18 cellular contexts compared by ENCODE assay signal in genomic region chr16:6146874-6147425, GRCh38.
DNase-seq lines count a peak whose midpoint lies in the region; ATAC-seq, FAIRE-seq and TF ChIP-seq lines count a peak whose summit lies in the region.
"Had no signal": no experiment of that assay in that cellular context is flagged by ENCODE, and none has a peak within 500 bp of the region (broad histone marks: within the 10 kb centered on the region; RNA-seq: fewer than 3 reads in every experiment).

No MANE protein-coding gene starts in this region.

- H3K79me2 ChIP-seq in Karpas-422 (ENCODE audit: low read length), result no peaks in the 10 kb centered on the region
- H3K79me2 ChIP-seq in K562 (ENCODE audit: control insufficient read depth, insufficient read depth, low read length), result no peaks in the 10 kb centered on the region

- H3K27me3 ChIP-seq in Karpas-422 (ENCODE audit: low read length) (no peaks in the 10 kb centered on the region), K562 (ENCODE audit: control insufficient read depth in 2 of 2, insufficient read depth in 2 of 2, low read length in 2 of 2) (no peaks in the 10 kb centered on the region), iPS DF 6.9 (ENCODE audit: control insufficient read depth, insufficient read depth, low read length) (no peaks in the 10 kb centered on the region)
- H3K27me3 ChIP-seq: BE2C, Peyer's patch had no signal

- no peak overlapping the region for H3K4me2 ChIP-seq in Karpas-422 (ENCODE audit: low read depth, low read length, poor library complexity, severe bottlenecking)
- H3K4me2 ChIP-seq in K562 (ENCODE audit: insufficient read depth, low read length), result no peak overlapping the region
- H3K4me2 ChIP-seq: SK-N-SH had no signal

- no peaks in the 10 kb centered on the region for H3K4me1 Mint-ChIP-seq in activated T-helper 17 cell treated with anti-CD3 and anti-CD28 coated beads, Interleukin-2, amount 50 U/mL, for 72 hours
- H3K4me1 Mint-ChIP-seq in mesothelial cell of epicardium, result no peaks in the 10 kb centered on the region
- H3K4me1 Mint-ChIP-seq: CD4-positive, alpha-beta memory T cell; IgD-negative memory B cell; T-cell had no signal

- no peak for FAIRE-seq in K562 (lab: Jason Lieb, UNC)

- no peak for TF ChIP-seq POLR2A in K562 (conservative IDR thresholded peaks at IDR 0.05)

- H3K4me1 ChIP-seq in Karpas-422 (ENCODE audit: low read length), result no peaks in the 10 kb centered on the region
- no peaks in the 10 kb centered on the region for H3K4me1 ChIP-seq in K562 (replicated peaks in 1 of 2; ENCODE audit: control insufficient read depth in 2 of 2, insufficient read depth in 2 of 2, low read length in 2 of 2)
- H3K4me1 ChIP-seq in iPS DF 6.9 (ENCODE audit: control insufficient read depth, insufficient read depth, low read length), result 0 out of 2 replicates have a peak, but pooled peaks cover 2% of the 10 kb centered on the region
- H3K4me1 ChIP-seq: BE2C, Peyer's patch had no signal

- H3K27ac ChIP-seq in Karpas-422 (ENCODE audit: low read length), result no peak overlapping the region
- H3K27ac ChIP-seq in K562 (ENCODE audit: extremely low read depth, low read depth, low read length), result no peak overlapping the region
- no peak overlapping the region for H3K27ac ChIP-seq in iPS DF 6.9 (ENCODE audit: low read length)
- H3K27ac ChIP-seq: Peyer's patch had no signal

- H3K9me3 Mint-ChIP-seq in activated T-helper 17 cell treated with anti-CD3 and anti-CD28 coated beads, Interleukin-2, amount 50 U/mL, for 72 hours, result peaks cover 4% of the 10 kb centered on the region
- H3K9me3 Mint-ChIP-seq in mesothelial cell of epicardium, result no peaks in the 10 kb centered on the region

- TF ChIP-seq CTCF in K562 (IDR thresholded peaks at IDR 0.05 in 2 of 3, conservative IDR thresholded peaks at IDR 0.05 in 1 of 3; ENCODE audit: insufficient read depth in 2 of 3, low read depth in 1 of 3, low read length in 3 of 3) (peak; percentile 22 to 33 (median 26); a peak in 3 of 6 replicates), mesothelial cell of epicardium (IDR thresholded peaks at IDR 0.05; ENCODE audit: unreplicated experiment) (no peak)

- H3K27me3 Mint-ChIP-seq in activated T-helper 17 cell treated with anti-CD3 and anti-CD28 coated beads, Interleukin-2, amount 50 U/mL, for 72 hours, result no peaks in the 10 kb centered on the region
- no peaks in the 10 kb centered on the region for H3K27me3 Mint-ChIP-seq in mesothelial cell of epicardium (ENCODE audit: low read depth)
- H3K27me3 Mint-ChIP-seq: CD4-positive, alpha-beta memory T cell; IgD-negative memory B cell; T-cell had no signal

- no peak overlapping the region for H2AFZ ChIP-seq in Karpas-422 (ENCODE audit: low read length)
- no peak overlapping the region for H2AFZ ChIP-seq in K562 (ENCODE audit: low read depth, low read length)

- peak; percentile 42 for DNase-seq in Karpas-422
- DNase-seq in K562 (ENCODE audit: extremely low read depth in 1 of 4, low spot score in 3 of 4), result peak in 1 of 4 experiments; percentile 3
- DNase-seq in iPS DF 6.9 (ENCODE audit: low read depth, low spot score), result peak; percentile 31
- no peak for DNase-seq in mesothelial cell of epicardium (ENCODE audit: low spot score in 2 of 2, unreplicated experiment in 2 of 2)
- DNase-seq: BE2C; Calu3; CD4-positive, alpha-beta memory T cell; NCI-H1417 treated with DMSO at 0.1 percent for 48 hours; NCI-H2029 treated with DMSO at 0.1 percent for 48 hours; NCI-H774; Peyer's patch; SHP77; SK-N-SH; T-cell had no signal

- H4K20me1 ChIP-seq in Karpas-422 (ENCODE audit: insufficient read depth, low read depth, low read length), result no peaks in the 10 kb centered on the region
- no peaks in the 10 kb centered on the region for H4K20me1 ChIP-seq in K562 (replicated peaks; ENCODE audit: control insufficient read depth, insufficient read depth, low read length)

- POLR2A ChIA-PET in K562 (lab: Yijun Ruan, JAX), result no interaction called here

- TF ChIP-seq EP300 in K562 (IDR thresholded peaks at IDR 0.05; ENCODE audit: low read length), result no peak

- in situ Hi-C loops in K562 (cut with MboI), result no loop called here

- WGBS in K562 (ENCODE audit: insufficient coverage, low coverage, missing lambda C conversion rate), result 0% methylated on average over 9 of the region's 9 CpGs
- WGBS in iPS DF 6.9 (ENCODE audit: insufficient coverage, insufficient read length), result no CpG with 5 or more reads among the region's 9 CpGs

- H3K9ac ChIP-seq in Karpas-422 (ENCODE audit: low read length) (no peak overlapping the region), K562 (ENCODE audit: insufficient read depth in 1 of 2, low read depth in 2 of 2, low read length in 2 of 2) (no peak overlapping the region)
- H3K9ac ChIP-seq: SK-N-SH had no signal

- H3K9me1 ChIP-seq in K562 (ENCODE audit: control insufficient read depth, insufficient read depth, low read length), result no peaks in the 10 kb centered on the region

- CTCF ChIA-PET in K562 (lab: Yijun Ruan, JAX; ENCODE audit: low intra/inter-chr PET ratio), result no interaction called here

- no peaks in the 10 kb centered on the region for H3K36me3 Mint-ChIP-seq in activated T-helper 17 cell treated with anti-CD3 and anti-CD28 coated beads, Interleukin-2, amount 50 U/mL, for 72 hours (ENCODE audit: low read depth)
- no peaks in the 10 kb centered on the region for H3K36me3 Mint-ChIP-seq in mesothelial cell of epicardium
- H3K36me3 Mint-ChIP-seq: CD4-positive, alpha-beta memory T cell; IgD-negative memory B cell; T-cell had no signal

- ATAC-seq in K562 (no peak), GM18502 (IDR thresholded peaks at IDR 0.05; ENCODE audit: poor library complexity, unreplicated experiment) (no peak), HG03354 (IDR thresholded peaks at IDR 0.05; ENCODE audit: poor library complexity, severe bottlenecking, unreplicated experiment) (no peak)
- ATAC-seq in activated T-helper 17 cell treated with anti-CD3 and anti-CD28 coated beads, Interleukin-2, amount 50 U/mL, for 72 hours (replicated peaks), result no peak
- ATAC-seq: T-cell had no signal

- H3K4me3 Mint-ChIP-seq in activated T-helper 17 cell treated with anti-CD3 and anti-CD28 coated beads, Interleukin-2, amount 50 U/mL, for 72 hours, result no peak overlapping the region
- no peak overlapping the region for H3K4me3 Mint-ChIP-seq in mesothelial cell of epicardium
- H3K4me3 Mint-ChIP-seq: CD4-positive, alpha-beta memory T cell; IgD-negative memory B cell; T-cell had no signal

- H3K9me3 ChIP-seq in Karpas-422 (ENCODE audit: low read length) (peaks cover 6% of the 10 kb centered on the region; the same call in 1 of the 2 replicates), K562 (replicated peaks; ENCODE audit: control insufficient read depth, insufficient read depth, low read depth, low read length) (no peaks in the 10 kb centered on the region), iPS DF 6.9 (ENCODE audit: control insufficient read depth, insufficient read depth, low read length) (peaks cover 2% of the 10 kb centered on the region)
- H3K9me3 ChIP-seq: BE2C, Peyer's patch, SK-N-SH had no signal

- no TSS peak for BruUV-seq in K562 (replicated peaks; lab: Mats Ljungman, UMichigan)

- H3K36me3 ChIP-seq in Karpas-422 (ENCODE audit: insufficient read depth, low read length), result no peaks in the 10 kb centered on the region
- no peaks in the 10 kb centered on the region for H3K36me3 ChIP-seq in K562 (ENCODE audit: control insufficient read depth, insufficient read depth, low read length)
- H3K36me3 ChIP-seq in iPS DF 6.9 (ENCODE audit: control insufficient read depth, insufficient read depth, low read length), result no peaks in the 10 kb centered on the region
- H3K36me3 ChIP-seq: BE2C, Peyer's patch had no signal

- intact Hi-C loops in K562 (cut with micrococcal nuclease), result no loop called here

- H3K9me2 ChIP-seq in Karpas-422 (replicated peaks; ENCODE audit: insufficient read depth, low read length), result no peaks in the 10 kb centered on the region
- H3K9me2 ChIP-seq: SK-N-SH had no signal

- TF ChIP-seq RAD21 in K562 (CRISPR knock-in tag; conservative IDR thresholded peaks at IDR 0.05 in 1 of 2, IDR thresholded peaks at IDR 0.05 in 1 of 2), result no peak

- H3K4me3 ChIP-seq in Karpas-422 (ENCODE audit: low read length) (no peak overlapping the region), K562 (no peak overlapping the region), iPS DF 6.9 (ENCODE audit: low read length) (no peak overlapping the region)
- H3K4me3 ChIP-seq: Peyer's patch had no signal

- H3K27ac Mint-ChIP-seq in activated T-helper 17 cell treated with anti-CD3 and anti-CD28 coated beads, Interleukin-2, amount 50 U/mL, for 72 hours, result no peak overlapping the region
- no peak overlapping the region for H3K27ac Mint-ChIP-seq in mesothelial cell of epicardium
- H3K27ac Mint-ChIP-seq: CD4-positive, alpha-beta memory T cell; IgD-negative memory B cell; T-cell had no signal

TF ChIP-seq in K562, 482 proteins besides CTCF, POLR2A, EP300 and RAD21:
- no peak for TF ChIP-seq MAFF (IDR thresholded peaks at IDR 0.05; ENCODE audit: low read length)
- no peak for TF ChIP-seq ZNF551 (CRISPR knock-in tag; IDR thresholded peaks at IDR 0.05)
- TF ChIP-seq ZNF589 (CRISPR knock-in tag; IDR thresholded peaks at IDR 0.05; ENCODE audit: low read depth), result no peak
- TF ChIP-seq PRMT5 (CRISPR knock-in tag; IDR thresholded peaks at IDR 0.05), result no peak
- no peak for TF ChIP-seq PML (IDR thresholded peaks at IDR 0.05; ENCODE audit: low read length)
- TF ChIP-seq STAG1 (CRISPR knock-in tag; IDR thresholded peaks at IDR 0.05; ENCODE audit: borderline replicate concordance), result no peak
- TF ChIP-seq GATA2 (CRISPR knock-in tag; IDR thresholded peaks at IDR 0.05), result no peak
- TF ChIP-seq HNRNPUL1 (IDR thresholded peaks at IDR 0.05; ENCODE audit: low read length), result no peak
- no peak for TF ChIP-seq KLF10 (CRISPR knock-in tag; IDR thresholded peaks at IDR 0.05)
- TF ChIP-seq DDX20 (tag; IDR thresholded peaks at IDR 0.05; ENCODE audit: low read depth), result no peak

Comparison
In these comparisons a context has a peak if more than half of its experiments do, and no peak if none do; other contexts are left out.
1. DNase-seq: peak in Karpas-422 (single experiment) and iPS DF 6.9 (single experiment); none in mesothelial cell of epicardium (0 of 2).